ENCODE assay signal across 28 cellular contexts in the genomic region with DNA sequence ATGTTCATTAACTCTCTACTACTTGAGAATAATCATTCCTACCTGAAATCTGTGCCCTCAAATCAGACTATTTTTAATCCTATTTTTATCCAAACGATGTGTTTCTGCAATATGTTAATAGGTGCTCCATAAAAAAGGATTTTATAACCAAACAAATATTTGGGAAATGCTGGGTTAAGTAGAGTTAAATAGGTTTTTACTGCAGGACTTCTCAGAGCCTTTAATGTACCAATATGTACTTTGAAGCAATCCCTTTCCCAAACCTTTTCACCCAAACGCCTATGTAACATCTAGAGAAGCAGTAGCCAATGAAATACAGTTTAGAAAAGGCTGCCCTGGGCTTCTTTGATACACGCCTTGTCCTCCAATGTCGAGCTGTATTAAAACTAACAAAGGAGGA.
"Had no signal": no experiment of that assay in that cellular context is flagged by ENCODE, and none has a peak within 500 bp of the region (broad histone marks: within the 10 kb centered on the region; RNA-seq: fewer than 3 reads in every experiment).

No MANE protein-coding gene starts in this region.

- H3K9me3 ChIP-seq: colonic mucosa, gastrocnemius medialis had no signal

- DNase-seq: colonic mucosa; cortex of kidney; dermis blood vessel endothelial cell; dorsolateral prefrontal cortex; effector CD4-positive, alpha-beta T cell; effector CD8-positive, alpha-beta T cell; effector memory CD4-positive, alpha-beta T cell; effector memory CD8-positive, alpha-beta T cell; endodermal cell; erythroblast; esophagus squamous epithelium; foreskin fibroblast; foreskin keratinocyte; foreskin melanocyte; gastrocnemius medialis; glutamatergic neuron; head of caudate nucleus; heart left ventricle; heart right ventricle had no signal

- H3K9me3 Mint-ChIP-seq: dendritic cell treated with granulocyte-macrophage colony-stimulating factor and Interleukin-4, amounts not matched to agents 40 ng/mL and 50 ng/mL, for 4 days; effector memory CD8-positive, alpha-beta T cell; endodermal cell had no signal

- ATAC-seq: effector memory CD8-positive, alpha-beta T cell; esophagus mucosa; foreskin keratinocyte; gastrocnemius medialis; gastroesophageal sphincter; heart left ventricle; heart right ventricle had no signal

- H3K4me3 ChIP-seq: colonic mucosa, coronary artery, dorsolateral prefrontal cortex, esophagus muscularis mucosa, esophagus squamous epithelium, gastrocnemius medialis, gastroesophageal sphincter, heart left ventricle, heart right ventricle had no signal

- H3K36me3 ChIP-seq: colonic mucosa, esophagus muscularis mucosa, esophagus squamous epithelium, gastrocnemius medialis, gastroesophageal sphincter, heart left ventricle, heart right ventricle had no signal

- H3K27ac Mint-ChIP-seq: dendritic cell treated with granulocyte-macrophage colony-stimulating factor and Interleukin-4, amounts not matched to agents 40 ng/mL and 50 ng/mL, for 4 days; effector memory CD8-positive, alpha-beta T cell; endodermal cell had no signal

- H3K27me3 ChIP-seq: colonic mucosa, gastrocnemius medialis had no signal

- H3K4me3 Mint-ChIP-seq: dendritic cell treated with granulocyte-macrophage colony-stimulating factor and Interleukin-4, amounts not matched to agents 40 ng/mL and 50 ng/mL, for 4 days; effector memory CD8-positive, alpha-beta T cell; endodermal cell had no signal

- H3K4me1 ChIP-seq: colonic mucosa, esophagus squamous epithelium, foreskin keratinocyte, gastrocnemius medialis, heart left ventricle, heart right ventricle had no signal

- H3K27ac ChIP-seq: colonic mucosa, coronary artery, dorsolateral prefrontal cortex, epithelial cell of prostate, esophagus muscularis mucosa, esophagus squamous epithelium, foreskin keratinocyte, gastrocnemius medialis, gastroesophageal sphincter, heart left ventricle, heart right ventricle had no signal

- H3K4me1 Mint-ChIP-seq: endodermal cell had no signal

- FAIRE-seq: colon, endothelial cell of umbilical vein, frontal cortex had no signal
